In the genomic region with DNA sequence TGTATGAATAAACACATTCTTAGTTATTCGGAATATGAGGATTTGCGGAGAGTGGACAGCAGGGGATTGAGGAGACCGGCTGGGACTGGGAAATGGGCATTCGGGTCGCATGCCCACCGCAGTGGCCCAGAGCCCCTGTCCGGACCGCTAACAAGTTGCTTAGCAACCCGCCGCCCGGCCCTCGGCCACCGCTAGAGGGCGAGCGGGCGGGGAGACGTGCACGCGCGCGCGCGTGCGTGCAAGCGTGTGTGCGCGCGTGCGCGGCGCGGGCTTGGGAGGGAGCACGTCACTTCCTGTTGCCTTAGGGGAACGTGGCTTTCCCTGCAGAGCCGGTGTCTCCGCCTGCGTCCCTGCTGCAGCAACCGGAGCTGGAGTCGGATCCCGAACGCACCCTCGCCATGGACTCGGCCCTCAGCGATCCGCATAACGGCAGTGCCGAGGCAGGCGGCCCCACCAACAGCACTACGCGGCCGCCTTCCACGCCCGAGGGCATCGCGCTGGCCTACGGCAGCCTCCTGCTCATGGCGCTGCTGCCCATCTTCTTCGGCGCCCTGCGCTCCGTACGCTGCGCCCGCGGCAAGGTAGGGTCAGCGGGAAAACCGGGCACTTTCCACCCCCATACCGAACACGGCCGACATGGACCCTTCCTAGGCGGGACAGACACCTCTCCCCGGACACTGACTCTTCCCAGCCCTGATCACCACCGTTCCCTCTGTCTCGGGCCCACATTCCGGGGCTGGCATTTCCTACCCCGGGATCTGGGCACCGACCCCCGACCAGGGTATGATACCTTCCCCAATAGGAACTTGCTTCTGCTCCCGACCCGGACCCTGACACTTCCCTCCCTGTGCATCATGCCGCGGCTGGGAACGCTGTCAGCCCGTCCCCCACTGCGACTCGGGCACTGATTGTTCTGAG, we compare ENCODE assay signal across 8 cellular contexts. TPM values are rescaled to one million over a fixed set of nuclear protein-coding genes. Genes with fewer than 3 reads are reported as not detected.
DNase-seq lines count a peak whose midpoint lies in the region; ATAC-seq and TF ChIP-seq lines count a peak whose summit lies in the region.

A gene with protein sequence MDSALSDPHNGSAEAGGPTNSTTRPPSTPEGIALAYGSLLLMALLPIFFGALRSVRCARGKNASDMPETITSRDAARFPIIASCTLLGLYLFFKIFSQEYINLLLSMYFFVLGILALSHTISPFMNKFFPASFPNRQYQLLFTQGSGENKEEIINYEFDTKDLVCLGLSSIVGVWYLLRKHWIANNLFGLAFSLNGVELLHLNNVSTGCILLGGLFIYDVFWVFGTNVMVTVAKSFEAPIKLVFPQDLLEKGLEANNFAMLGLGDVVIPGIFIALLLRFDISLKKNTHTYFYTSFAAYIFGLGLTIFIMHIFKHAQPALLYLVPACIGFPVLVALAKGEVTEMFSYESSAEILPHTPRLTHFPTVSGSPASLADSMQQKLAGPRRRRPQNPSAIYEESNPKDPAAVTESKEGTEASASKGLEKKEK (plus strand): TSS at position 289 of the 918 bp plus-strand sequence. CDS start 110 bp downstream, at position 399.

- TF ChIP-seq EP300 in upper lobe of left lung (IDR thresholded peaks at IDR 0.05) = no peak

- WGBS in heart left ventricle, 4 donors = 0% methylated on average over 33 to 86 of the region's 86 CpGs
- WGBS in upper lobe of left lung, 2 donors = 1% methylated on average over 37 to 70 of the region's 86 CpGs

- TF ChIP-seq CTCF in GM12872 (IDR thresholded peaks at IDR 0.05; ENCODE audit: insufficient read depth, low read depth, low read length) (peak; percentile 92), heart left ventricle (IDR thresholded peaks at IDR 0.05) (peak; percentile 90 to 100 (median 98)), upper lobe of left lung (IDR thresholded peaks at IDR 0.05) (peak; percentile 96 to 99 (median 98))

- DNase-seq in NCI-H1105 (lab: John Stamatoyannopoulos, UW) = peak; percentile 94
- DNase-seq in SW480 (ENCODE audit: low spot score) = peak; percentile 95
- DNase-seq in adipocyte (ENCODE audit: low read depth) = peak; percentile 98
- DNase-seq in heart left ventricle = peak; percentile 92 to 96 (median 93)
- peak; percentile 87 to 99 (median 91) for DNase-seq in posterior cingulate gyrus
- peak; percentile 93 to 100 for DNase-seq in upper lobe of left lung

- H3K4me3 ChIP-seq in adipocyte (ENCODE audit: low read length) (peak within 1 kb of the TSS; percentile 100), heart left ventricle (peak within 1 kb of the TSS; percentile 59 to 99 (median 91)), upper lobe of left lung (peak within 1 kb of the TSS; percentile 78 to 97 (median 88))

- H3K4me1 ChIP-seq in adipocyte (ENCODE audit: control insufficient read depth, insufficient read depth, low read length) = peaks cover 23% of the 10 kb centered on the region
- peaks cover 8 to 50% (median 28%) of the 10 kb centered on the region in 12 donors for H3K4me1 ChIP-seq in heart left ventricle
- H3K4me1 ChIP-seq in upper lobe of left lung = peaks cover 27 to 49% (median 34%) of the 10 kb centered on the region in 4 donors

- ATAC-seq in HG02623 (IDR thresholded peaks at IDR 0.05; ENCODE audit: unreplicated experiment) (peak; percentile 88), heart left ventricle (peak; percentile 93 to 97 (median 96)), upper lobe of left lung (ENCODE audit: low FRiP score in 2 of 2) (peak; percentile 97 to 99)

- TF ChIP-seq POLR2A in heart left ventricle (IDR thresholded peaks at IDR 0.05) (peak in 1 of 2 donors; percentile 82), upper lobe of left lung (IDR thresholded peaks at IDR 0.05) (peak in 3 of 4 donors; percentile 67 to 88 (median 80))

- H3K27me3 ChIP-seq in adipocyte (replicated peaks; ENCODE audit: control insufficient read depth, insufficient read depth, low read length) (no peaks in the 10 kb centered on the region), heart left ventricle (no peaks in the 10 kb centered on the region), upper lobe of left lung (no peaks in the 10 kb centered on the region)

- H3K36me3 ChIP-seq in adipocyte (ENCODE audit: control insufficient read depth, insufficient read depth, low read length, severe bottlenecking) = peaks cover 11% of the 10 kb centered on the region
- peaks cover 0 to 19% (median 0%) of the 10 kb centered on the region in 9 donors for H3K36me3 ChIP-seq in heart left ventricle
- peaks cover 0 to 9% (median 3%) of the 10 kb centered on the region in 4 donors for H3K36me3 ChIP-seq in upper lobe of left lung

- H3K9me3 ChIP-seq in adipocyte (ENCODE audit: control insufficient read depth, low read length) (no peaks in the 10 kb centered on the region), heart left ventricle (no peaks in the 10 kb centered on the region), upper lobe of left lung (no peaks in the 10 kb centered on the region)

- peak within 1 kb of the TSS in 11 of 12 donors; percentile 56 to 94 (median 81) for H3K27ac ChIP-seq in heart left ventricle
- H3K27ac ChIP-seq in upper lobe of left lung = peak within 1 kb of the TSS; percentile 79 to 91 (median 86)

- peak within 1 kb of the TSS; percentile 98 for H3K9ac ChIP-seq in adipocyte (ENCODE audit: low read length)

- intact Hi-C loops in heart left ventricle (cut with DNase I) = no loop called here
- intact Hi-C loops in posterior cingulate gyrus (cut with DNase I) = no loop called here

RNA-seq across cellular contexts. Expression of the gene that starts here (rescaled TPM):
- total RNA-seq in heart left ventricle (100 to 1,000 TPM in 1 of 9 donors, 10 to 100 TPM in 8; 22.3 to 110 (median 39.8) TPM), upper lobe of left lung (100 to 1,000 TPM in 2 of 6 donors, 10 to 100 TPM in 4; 58.7 to 186 (median 81.6) TPM)
- 100 to 1,000 TPM in 1 of 2 donors, 10 to 100 TPM in 1; 41.0 to 119 TPM for polyA plus RNA-seq in heart left ventricle

Comparison
In these comparisons a context has a peak if more than half of its experiments do, and no peak if none do; other contexts are left out.
1. Peak in every context shown above with its lines: DNase-seq, ATAC-seq, H3K4me3 ChIP-seq and H3K27ac ChIP-seq.